13 cellular contexts compared by ENCODE assay signal in genomic region chr2:105872142-105872728, GRCh38.
DNase-seq lines count a peak whose midpoint lies in the region; ATAC-seq and TF ChIP-seq lines count a peak whose summit lies in the region.
"Had no signal": no experiment of that assay in that cellular context is flagged by ENCODE, and none has a peak within 500 bp of the region (broad histone marks: within the 10 kb centered on the region; RNA-seq: fewer than 3 reads in every experiment).

No MANE protein-coding gene starts in this region.

- peak overlapping the region; percentile 24 for H3K4me3 Mint-ChIP-seq in activated naive CD4-positive, alpha-beta T cell treated with anti-CD3 and anti-CD28 coated beads, Interleukin-2, amount 50 U/mL, for 24 hours
- H3K4me3 Mint-ChIP-seq in glutamatergic neuron (ENCODE audit: unreplicated experiment), result no peak overlapping the region
- H3K4me3 Mint-ChIP-seq: nephron had no signal

- no peaks in the 10 kb centered on the region for H3K9me3 Mint-ChIP-seq in activated naive CD4-positive, alpha-beta T cell treated with anti-CD3 and anti-CD28 coated beads, Interleukin-2, amount 50 U/mL, for 24 hours
- H3K9me3 Mint-ChIP-seq in glutamatergic neuron (ENCODE audit: unreplicated experiment), result peaks cover 10% of the 10 kb centered on the region
- H3K9me3 Mint-ChIP-seq: nephron had no signal

- TF ChIP-seq EP300 in ovary (IDR thresholded peaks at IDR 0.05), result no peak

- TF ChIP-seq CTCF in glutamatergic neuron (IDR thresholded peaks at IDR 0.05; ENCODE audit: partially characterized antibody, unreplicated experiment) (no peak), testis (IDR thresholded peaks at IDR 0.05) (no peak), ovary (IDR thresholded peaks at IDR 0.05) (no peak)

- H3K4me3 ChIP-seq in testis (no peak overlapping the region), ovary (no peak overlapping the region)
- H3K4me3 ChIP-seq: smooth muscle cell had no signal

- TF ChIP-seq POLR2A in testis (IDR thresholded peaks at IDR 0.05) (no peak), ovary (IDR thresholded peaks at IDR 0.05) (no peak)

- H3K4me1 Mint-ChIP-seq in activated naive CD4-positive, alpha-beta T cell treated with anti-CD3 and anti-CD28 coated beads, Interleukin-2, amount 50 U/mL, for 24 hours, result peaks cover 95% of the 10 kb centered on the region
- peaks cover 57% of the 10 kb centered on the region for H3K4me1 Mint-ChIP-seq in glutamatergic neuron (ENCODE audit: low read depth, unreplicated experiment)

- peak overlapping the region; percentile 92 for H3K27ac Mint-ChIP-seq in activated naive CD4-positive, alpha-beta T cell treated with anti-CD3 and anti-CD28 coated beads, Interleukin-2, amount 50 U/mL, for 24 hours
- H3K27ac Mint-ChIP-seq in glutamatergic neuron (ENCODE audit: unreplicated experiment), result peak overlapping the region; percentile 53

- peaks cover 15% of the 10 kb centered on the region for H3K36me3 Mint-ChIP-seq in activated naive CD4-positive, alpha-beta T cell treated with anti-CD3 and anti-CD28 coated beads, Interleukin-2, amount 50 U/mL, for 24 hours
- no peaks in the 10 kb centered on the region for H3K36me3 Mint-ChIP-seq in glutamatergic neuron (ENCODE audit: unreplicated experiment)

- 89 to 90% methylated on average over 14 of the region's 14 CpGs for WGBS in testis, 2 donors
- 89 to 95% (median 90%) methylated on average over 14 of the region's 14 CpGs for WGBS in ovary, 3 donors

- H3K27ac ChIP-seq in testis (no peak overlapping the region), ovary (no peak overlapping the region)
- H3K27ac ChIP-seq: RWPE1 had no signal

- H3K4me1 ChIP-seq in testis, result peaks cover 18% of the 10 kb centered on the region
- H3K4me1 ChIP-seq in ovary (ENCODE audit: insufficient read depth), result peaks cover 21% of the 10 kb centered on the region

- ATAC-seq in HG03571 (IDR thresholded peaks at IDR 0.05; ENCODE audit: unreplicated experiment), result peak; percentile 39

- intact Hi-C loops in testis (cut with DNase I; ENCODE audit: low total_unique reads) (no loop called here), ovary (cut with DNase I) (no loop called here)

- H3K27me3 ChIP-seq in testis (no peaks in the 10 kb centered on the region), ovary (no peaks in the 10 kb centered on the region)

- H3K36me3 ChIP-seq in testis (ENCODE audit: low read depth, missing control alignments), result no peaks in the 10 kb centered on the region
- H3K36me3 ChIP-seq in ovary, result no peaks in the 10 kb centered on the region

- H3K27me3 Mint-ChIP-seq in activated naive CD4-positive, alpha-beta T cell treated with anti-CD3 and anti-CD28 coated beads, Interleukin-2, amount 50 U/mL, for 24 hours, result no peaks in the 10 kb centered on the region
- H3K27me3 Mint-ChIP-seq in glutamatergic neuron (ENCODE audit: unreplicated experiment), result no peaks in the 10 kb centered on the region

- no peak for DNase-seq in activated naive CD4-positive, alpha-beta T cell treated with Interleukin-2 at 50 U/mL for 16 hours
- DNase-seq in glutamatergic neuron, result no peak
- DNase-seq in testis, result peak; percentile 11
- no peak for DNase-seq in ovary
- no peak for DNase-seq in cortex of kidney (lab: John Stamatoyannopoulos, UW)
- no peak for DNase-seq in NCI-H187 treated with DMSO at 0.1 percent for 48 hours (lab: John Stamatoyannopoulos, UW)
- DNase-seq: NCI-H1092 treated with DMSO at 0.1 percent for 48 hours, NCI-H524 had no signal

- H3K9me3 ChIP-seq in testis (no peaks in the 10 kb centered on the region), ovary (no peaks in the 10 kb centered on the region)
